35 cellular contexts compared by ENCODE assay signal in genomic region chr4:117847849-117848248, GRCh38.
"Had no signal": no experiment of that assay in that cellular context is flagged by ENCODE, and none has a peak within 500 bp of the region (broad histone marks: within the 10 kb centered on the region; RNA-seq: fewer than 3 reads in every experiment).

No MANE protein-coding gene starts in this region.

- ATAC-seq: activated CD8-positive, alpha-beta memory T cell treated with anti-CD3 and anti-CD28 coated beads, Interleukin-2, amount 10 ng/mL, durations not matched to agents 7 days and 5 days; K562; Right ventricle myocardium inferior; SK-N-SH treated with all-trans-retinoic acid at 6 μM for 48 hours; T-cell had no signal

- DNase-seq: activated B cell treated with CpG ODN at 0.5 μM for 24 hours; activated CD4-positive, alpha-beta memory T cell treated with anti-CD3 and anti-CD28 coated beads, Interleukin-2, amount 10 ng/mL, durations not matched to agents 7 days and 5 days; activated CD4-positive, alpha-beta T cell treated with anti-CD3 and anti-CD28 coated beads for 4 hours; activated CD4-positive, CD25-positive, alpha-beta regulatory T cell treated with anti-CD3 and anti-CD28 coated beads, Interleukin-2, amount 50 U/mL, for 72 hours; activated CD8-positive, alpha-beta memory T cell treated with anti-CD3 and anti-CD28 coated beads for 24 hours; activated CD8-positive, alpha-beta memory T cell treated with anti-CD3 and anti-CD28 coated beads, Interleukin-2, amount 10 ng/mL, durations not matched to agents 7 days and 5 days; activated CD8-positive, alpha-beta memory T cell treated with anti-CD3 and anti-CD28 coated beads, Interleukin-2, amount 50 U/mL, for 48 hours; activated effector memory CD4-positive, alpha-beta T cell treated with Interleukin-2 at 50 U/mL for 16 hours; activated naive CD4-positive, alpha-beta T cell treated with anti-CD3 and anti-CD28 coated beads, Interleukin-2, amount 50 U/mL, for 16 hours; activated naive CD8-positive, alpha-beta T cell treated with anti-CD3 and anti-CD28 coated beads for 36 hours; activated T-cell treated with anti-CD3 and anti-CD28 coated beads, Interleukin-2, amount 50 U/mL, for 48 hours; amniotic stem cell; aorta; brain microvascular endothelial cell; central memory CD4-positive, alpha-beta T cell; IMR-90; NCI-H1105; NCI-H1417 treated with DMSO at 0.1 percent for 48 hours; NCI-H1694; NCI-H1930; NCI-H2081 treated with DMSO at 0.1 percent for 48 hours; NCI-H345; NCI-H524 treated with DMSO at 0.1 percent for 48 hours; NK-92 treated with Interleukin-12 subunit alpha and Interleukin-12 subunit beta, amount 100 ng/mL, for 24 hours; PC-9; SIG-M5; T-cell; T-helper 2 cell; T-helper 9 cell had no signal

- H3K27ac ChIP-seq: brain microvascular endothelial cell, PC-9, RWPE1, VCaP had no signal

- H3K27me3 ChIP-seq: brain microvascular endothelial cell had no signal

- FAIRE-seq: K562, RCC 7860 had no signal

- H3K4me3 ChIP-seq: K562, PC-9 had no signal

- H3K36me3 ChIP-seq: brain microvascular endothelial cell had no signal
